In genomic region chr1:3618904-3619671, GRCh38 we compare ENCODE assay signal across 8 cellular contexts. TPM values are rescaled to one million over a fixed set of nuclear protein-coding genes. Genes with fewer than 3 reads are reported as not detected.
DNase-seq lines count a peak whose midpoint lies in the region; ATAC-seq and TF ChIP-seq lines count a peak whose summit lies in the region.

No MANE protein-coding gene starts in this region.

- TF ChIP-seq EP300 in suprapubic skin (IDR thresholded peaks at IDR 0.05) = no peak

- ATAC-seq in activated T-helper 17 cell treated with anti-CD3 and anti-CD28 coated beads, Interleukin-2, amount 50 U/mL, for 72 hours (replicated peaks) = peak; percentile 81
- ATAC-seq in HG02623 (IDR thresholded peaks at IDR 0.05; ENCODE audit: unreplicated experiment) = no peak

- H3K36me3 Mint-ChIP-seq in activated T-helper 17 cell treated with anti-CD3 and anti-CD28 coated beads, Interleukin-2, amount 50 U/mL, for 72 hours (ENCODE audit: low read depth) = no peaks in the 10 kb centered on the region

- H3K27me3 Mint-ChIP-seq in activated T-helper 17 cell treated with anti-CD3 and anti-CD28 coated beads, Interleukin-2, amount 50 U/mL, for 72 hours = peaks cover 4% of the 10 kb centered on the region

- H3K27ac ChIP-seq in suprapubic skin = no peak overlapping the region

- H3K27me3 ChIP-seq in suprapubic skin = peaks cover 3% of the 10 kb centered on the region

- TF ChIP-seq POLR2A in suprapubic skin (IDR thresholded peaks at IDR 0.05) = no peak

- TF ChIP-seq CTCF in suprapubic skin (IDR thresholded peaks at IDR 0.05) = peak; percentile 71 to 79

- peaks cover 16% of the 10 kb centered on the region for H3K4me1 Mint-ChIP-seq in activated T-helper 17 cell treated with anti-CD3 and anti-CD28 coated beads, Interleukin-2, amount 50 U/mL, for 72 hours

- DNase-seq in ELF-1 (ENCODE audit: low read depth, low spot score) (peak; percentile 81), SHP77 (lab: John Stamatoyannopoulos, UW) (peak; percentile 48 to 51), fibroblast of the conjunctiva (ENCODE audit: low read depth) (peak; percentile 60), occipital lobe (lab: John Stamatoyannopoulos, UW) (peak; percentile 49), suprapubic skin (ENCODE audit: low spot score in 2 of 2) (peak in 1 of 2 donors; percentile 89)
- peak; percentile 71 for DNase-seq in Jurkat, Clone E6-1 (ENCODE audit: low read depth, low spot score)

- H3K36me3 ChIP-seq in suprapubic skin = no peaks in the 10 kb centered on the region

- peaks cover 32% of the 10 kb centered on the region for H3K4me1 ChIP-seq in suprapubic skin

- no peak overlapping the region for H3K27ac Mint-ChIP-seq in activated T-helper 17 cell treated with anti-CD3 and anti-CD28 coated beads, Interleukin-2, amount 50 U/mL, for 72 hours

- 14% methylated on average over 20 of the region's 21 CpGs for WGBS in suprapubic skin

- no peaks in the 10 kb centered on the region for H3K9me3 ChIP-seq in suprapubic skin

- no peak overlapping the region for H3K4me3 Mint-ChIP-seq in activated T-helper 17 cell treated with anti-CD3 and anti-CD28 coated beads, Interleukin-2, amount 50 U/mL, for 72 hours

- no peaks in the 10 kb centered on the region for H3K9me3 Mint-ChIP-seq in activated T-helper 17 cell treated with anti-CD3 and anti-CD28 coated beads, Interleukin-2, amount 50 U/mL, for 72 hours

- no peak overlapping the region for H3K4me3 ChIP-seq in Jurkat, Clone E6-1 (ENCODE audit: low read length)
- no peak overlapping the region for H3K4me3 ChIP-seq in suprapubic skin

RNA-seq across cellular contexts. Expression of gene TPRG1L, which starts 5.7 kb away (rescaled TPM):
- 21.3 TPM for polyA plus RNA-seq in Jurkat, Clone E6-1 (2012; ENCODE audit: insufficient read depth, insufficient read length)
- 10 to 100 TPM in 1 of 2 donors, 1 to 10 TPM in 1; 8.9 to 10.4 TPM for total RNA-seq in activated T-helper 17 cell treated with anti-CD3 and anti-CD28 coated beads, Interleukin-2, amount 50 U/mL, for 72 hours
- total RNA-seq in occipital lobe (19.0 TPM), suprapubic skin (10 to 100 TPM; 36.9 to 52.6 (median 44.8) TPM)

RNA-seq across cellular contexts. Expression of gene MEGF6, which starts 7.8 kb away (rescaled TPM):
- polyA plus RNA-seq in Jurkat, Clone E6-1 (2012; ENCODE audit: insufficient read depth, insufficient read length) = 1.7 TPM
- 1 to 10 TPM; 5.0 to 9.7 TPM for total RNA-seq in activated T-helper 17 cell treated with anti-CD3 and anti-CD28 coated beads, Interleukin-2, amount 50 U/mL, for 72 hours
- total RNA-seq in occipital lobe (6.4 TPM), suprapubic skin (100 to 1,000 TPM in 1 of 4 donors, 10 to 100 TPM in 3; 66.7 to 120 (median 74.5) TPM)

RNA-seq across cellular contexts. Expression of gene WRAP73, which starts 30.8 kb away (rescaled TPM):
- polyA plus RNA-seq in Jurkat, Clone E6-1 (2012; ENCODE audit: insufficient read depth, insufficient read length) = 71.2 TPM
- total RNA-seq in activated T-helper 17 cell treated with anti-CD3 and anti-CD28 coated beads, Interleukin-2, amount 50 U/mL, for 72 hours = 10 to 100 TPM; 14.4 to 27.7 TPM
- total RNA-seq in occipital lobe = 10.8 TPM
- total RNA-seq in suprapubic skin = 10 to 100 TPM; 16.4 to 33.7 (median 19.6) TPM

RNA-seq across cellular contexts. Expression of gene TP73, which starts 33.2 kb away (rescaled TPM):
- not detected for polyA plus RNA-seq in Jurkat, Clone E6-1 (2012; ENCODE audit: insufficient read depth, insufficient read length)
- 1 to 10 TPM in 1 of 2 donors, under 1 TPM in 1; 0.95 to 1.1 TPM for total RNA-seq in activated T-helper 17 cell treated with anti-CD3 and anti-CD28 coated beads, Interleukin-2, amount 50 U/mL, for 72 hours
- total RNA-seq in occipital lobe (0.16 TPM), suprapubic skin (10 to 100 TPM in 3 of 4 donors, 1 to 10 TPM in 1; 8.8 to 24.7 (median 16.9) TPM)
